Comparison of ENCODE assay signal across 9 cellular contexts in the genomic region with DNA sequence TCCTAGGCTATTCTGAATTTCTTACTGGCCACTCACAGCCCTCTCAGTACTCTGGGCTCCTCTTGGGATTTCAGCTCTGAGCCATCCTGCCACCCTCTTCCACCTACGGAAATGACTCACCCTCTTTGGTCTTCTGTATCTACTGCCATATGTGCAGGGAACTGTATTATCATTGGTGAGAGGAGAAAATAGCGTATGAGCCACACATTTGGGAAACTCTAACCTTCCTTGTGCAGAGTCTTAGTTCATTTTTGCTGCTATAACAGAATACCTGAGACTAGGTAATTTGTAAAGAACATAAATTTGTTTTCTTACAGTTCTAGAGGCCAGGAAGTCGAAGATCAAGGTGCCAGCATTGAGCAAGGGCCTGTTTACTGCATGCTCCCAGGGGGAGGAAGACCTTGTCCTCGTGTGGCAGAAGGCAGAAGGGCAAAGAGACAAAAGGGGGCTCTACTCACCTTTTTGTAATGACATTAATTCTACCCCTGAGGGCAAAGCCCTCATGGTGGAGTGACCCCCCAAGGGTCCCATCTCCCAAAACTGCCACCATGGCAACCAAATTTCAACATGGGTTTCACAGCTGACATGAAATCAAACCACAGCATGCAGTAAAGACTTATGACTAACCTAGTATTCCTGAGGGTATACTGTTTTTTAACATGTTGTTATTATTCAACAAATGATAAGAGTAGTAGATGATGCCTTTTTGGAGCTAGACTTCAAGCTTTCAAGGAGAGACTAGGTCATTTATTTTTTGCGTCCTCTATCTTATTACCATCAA.
DNase-seq lines count a peak whose midpoint lies in the region; ATAC-seq, FAIRE-seq and TF ChIP-seq lines count a peak whose summit lies in the region.
"Had no signal": no experiment of that assay in that cellular context is flagged by ENCODE, and none has a peak within 500 bp of the region (broad histone marks: within the 10 kb centered on the region; RNA-seq: fewer than 3 reads in every experiment).

No MANE protein-coding gene starts in this region.

- POLR2A ChIA-PET in naive thymus-derived CD8-positive, alpha-beta T cell (lab: Charles Lee): interaction anchor here (0.7 kb wide), 1 partner anchor 18 kb away, joined by 5 read pairs; no protein-coding TSS in a partner anchor
- POLR2A ChIA-PET in PC-9 (lab: Charles Lee; ENCODE audit: unreplicated experiment): no interaction called here

- peak; percentile 58 to 60 for ATAC-seq in naive thymus-derived CD8-positive, alpha-beta T cell

- peak; percentile 9 for FAIRE-seq in astrocyte (lab: Jason Lieb, UNC)

- H3K27me3 Mint-ChIP-seq in astrocyte (ENCODE audit: low read depth, unreplicated experiment): no peaks in the 10 kb centered on the region
- H3K27me3 Mint-ChIP-seq in naive thymus-derived CD8-positive, alpha-beta T cell: no peaks in the 10 kb centered on the region

- no peak for TF ChIP-seq EP300 in tibial nerve (IDR thresholded peaks at IDR 0.05)

- H3K36me3 Mint-ChIP-seq in astrocyte (ENCODE audit: low read depth, unreplicated experiment): peaks cover 2% of the 10 kb centered on the region
- peaks cover 0 to 51% (median 17%) of the 10 kb centered on the region in 3 donors for H3K36me3 Mint-ChIP-seq in naive thymus-derived CD8-positive, alpha-beta T cell

- no peak for TF ChIP-seq CTCF in NB4 (IDR thresholded peaks at IDR 0.05; ENCODE audit: low read depth, low read length)
- TF ChIP-seq CTCF in astrocyte (IDR thresholded peaks at IDR 0.05; ENCODE audit: insufficient read depth, low read depth, low read length): no peak
- TF ChIP-seq CTCF in tibial nerve (IDR thresholded peaks at IDR 0.05): no peak
- no peak for TF ChIP-seq CTCF in PC-9 (conservative IDR thresholded peaks at IDR 0.05)

- H3K4me3 Mint-ChIP-seq in astrocyte (ENCODE audit: unreplicated experiment): peak overlapping the region; percentile 2
- H3K4me3 Mint-ChIP-seq in naive thymus-derived CD8-positive, alpha-beta T cell: peak overlapping the region in 7 of 10 donors; percentile 8 to 67 (median 26)
- H3K4me3 Mint-ChIP-seq: neural crest cell had no signal

- peak overlapping the region; percentile 89 for H3K27ac Mint-ChIP-seq in astrocyte (ENCODE audit: unreplicated experiment)
- peak overlapping the region; percentile 3 to 82 (median 69) for H3K27ac Mint-ChIP-seq in naive thymus-derived CD8-positive, alpha-beta T cell

- no TSS peak for BruUV-seq in PC-9 (replicated peaks; lab: Mats Ljungman, UMichigan)

- H3K9me3 Mint-ChIP-seq in astrocyte (ENCODE audit: unreplicated experiment): no peaks in the 10 kb centered on the region
- no peaks in the 10 kb centered on the region for H3K9me3 Mint-ChIP-seq in naive thymus-derived CD8-positive, alpha-beta T cell
- H3K9me3 Mint-ChIP-seq: neural crest cell had no signal

- H3K79me2 ChIP-seq in astrocyte (ENCODE audit: insufficient read depth, low read length) (peaks cover 5% of the 10 kb centered on the region), PC-9 (ENCODE audit: low read depth) (no peaks in the 10 kb centered on the region; the same call in 1 of the 2 replicates)

- H3K4me1 Mint-ChIP-seq in astrocyte (ENCODE audit: low read depth, unreplicated experiment): peaks cover 37% of the 10 kb centered on the region
- peaks cover 40 to 83% (median 67%) of the 10 kb centered on the region in 4 donors for H3K4me1 Mint-ChIP-seq in naive thymus-derived CD8-positive, alpha-beta T cell

- DNase-seq in GDM1 (lab: John Stamatoyannopoulos, UW) (peak; percentile 45), NB4 (ENCODE audit: low read depth) (peak; percentile 93), astrocyte (ENCODE audit: low read depth) (peak; percentile 92), tibial nerve (ENCODE audit: low spot score in 2 of 2) (no peak), NCI-H1092 (lab: John Stamatoyannopoulos, UW) (no peak), PC-9 (no peak), retina (no peak)
- peak in 2 of 10 donors; percentile 8 to 9 for DNase-seq in naive thymus-derived CD8-positive, alpha-beta T cell

- H3K4me1 ChIP-seq in astrocyte (ENCODE audit: insufficient read depth, low read length) (peaks cover 23% of the 10 kb centered on the region), tibial nerve (peaks cover 0 to 38% (median 9%) of the 10 kb centered on the region in 4 donors), PC-9 (replicated peaks; ENCODE audit: insufficient read depth) (peaks cover 9% of the 10 kb centered on the region; the same call in 1 of the 2 replicates)

- H3K27me3 ChIP-seq in astrocyte (ENCODE audit: insufficient read depth, low read length) (no peaks in the 10 kb centered on the region), tibial nerve (no peaks in the 10 kb centered on the region), PC-9 (ENCODE audit: insufficient read depth, low read depth) (no peaks in the 10 kb centered on the region)

- peak overlapping the region; percentile 43 for H3K9ac ChIP-seq in astrocyte (ENCODE audit: low read length)

- H4K20me1 ChIP-seq in astrocyte (ENCODE audit: insufficient read depth, low read length) (no peaks in the 10 kb centered on the region), PC-9 (ENCODE audit: insufficient read depth) (no peaks in the 10 kb centered on the region)

- CTCF ChIA-PET in PC-9 (lab: Charles Lee): no interaction called here

- H3K9me2 ChIP-seq in PC-9 (ENCODE audit: insufficient read depth): no peaks in the 10 kb centered on the region

- 87 to 91% methylated on average over 5 of the region's 5 CpGs for WGBS in tibial nerve, 2 donors

- intact Hi-C loops in PC-9 (cut with micrococcal nuclease; ENCODE audit: unreplicated experiment): no loop called here

- peaks cover 11% of the 10 kb centered on the region; the same call in 1 of the 2 replicates for H3F3A ChIP-seq in PC-9 (ENCODE audit: insufficient read depth, low read depth)

- no peak overlapping the region for H2AFZ ChIP-seq in astrocyte (ENCODE audit: low read depth, low read length)
- H2AFZ ChIP-seq in PC-9: no peak overlapping the region

- peak overlapping the region; percentile 19 for H3K4me3 ChIP-seq in NB4 (ENCODE audit: low read depth, low read length)
- H3K4me3 ChIP-seq in astrocyte (ENCODE audit: insufficient read depth, low read depth, low read length): no peak overlapping the region
- no peak overlapping the region for H3K4me3 ChIP-seq in tibial nerve
- no peak overlapping the region for H3K4me3 ChIP-seq in PC-9

- H3K4me2 ChIP-seq in astrocyte (ENCODE audit: low read length) (peak overlapping the region; percentile 71), PC-9 (no peak overlapping the region)

- H3K9me3 ChIP-seq in astrocyte (ENCODE audit: insufficient read depth, low read depth, low read length) (no peaks in the 10 kb centered on the region), tibial nerve (no peaks in the 10 kb centered on the region), PC-9 (ENCODE audit: insufficient read depth, low read depth) (no peaks in the 10 kb centered on the region)

- H3K36me3 ChIP-seq in astrocyte (ENCODE audit: insufficient read depth, low read length) (no peaks in the 10 kb centered on the region), tibial nerve (no peaks in the 10 kb centered on the region), PC-9 (ENCODE audit: low read depth) (no peaks in the 10 kb centered on the region)

- no peak for TF ChIP-seq POLR2A in NB4 (IDR thresholded peaks at IDR 0.05; ENCODE audit: extremely low read depth, insufficient read length)
- no peak for TF ChIP-seq POLR2A in tibial nerve (IDR thresholded peaks at IDR 0.05)

- H3K27ac ChIP-seq in astrocyte (ENCODE audit: low read depth, low read length) (peak overlapping the region; percentile 76), tibial nerve (no peak overlapping the region), PC-9 (no peak overlapping the region)

Comparison
In these comparisons a context has a peak if more than half of its experiments do, and no peak if none do; other contexts are left out.
1. DNase-seq: peak in GDM1 (single experiment), NB4 (single experiment) and astrocyte (single experiment); none in tibial nerve (0 of 2), NCI-H1092 (single experiment), PC-9 (0 of 2) and retina (single experiment).